8 cellular contexts compared by ENCODE assay signal in genomic region chr2:161416294-161416632, GRCh38. TPM values are rescaled to one million over a fixed set of nuclear protein-coding genes. Genes with fewer than 3 reads are reported as not detected.
DNase-seq lines count a peak whose midpoint lies in the region; ATAC-seq, FAIRE-seq and TF ChIP-seq lines count a peak whose summit lies in the region.

TBR1 (plus strand) TSS chr2:161416297; CDS start chr2:161416411, 114 bp downstream.

- H3K4me1 ChIP-seq in A549 = no peaks in the 10 kb centered on the region
- H3K4me1 ChIP-seq in keratinocyte (ENCODE audit: control insufficient read depth, extremely low read depth, insufficient read depth, low read length) = peaks cover 11% of the 10 kb centered on the region

- TF ChIP-seq CTCF in A549 (IDR thresholded peaks at IDR 0.05) (no peak), keratinocyte (optimal IDR thresholded peaks at IDR 0.05 in 1 of 3, IDR thresholded peaks at IDR 0.05 in 1 of 3, conservative IDR thresholded peaks at IDR 0.05 in 1 of 3; ENCODE audit: extremely low read depth in 1 of 3, insufficient read depth in 2 of 3, low read length in 3 of 3) (no peak)

- ATAC-seq in A549 = no peak
- no peak for ATAC-seq in esophagus mucosa

- H3K9me3 ChIP-seq in A549 = no peaks in the 10 kb centered on the region
- no peaks in the 10 kb centered on the region for H3K9me3 ChIP-seq in keratinocyte (ENCODE audit: control insufficient read depth, low read depth, low read length)

- H3K9me1 ChIP-seq in keratinocyte (ENCODE audit: control insufficient read depth, extremely low read depth, insufficient read depth, low read length) = no peaks in the 10 kb centered on the region

- H3K79me2 ChIP-seq in keratinocyte (ENCODE audit: control insufficient read depth, insufficient read depth, low read length) = no peaks in the 10 kb centered on the region

- H3K36me3 ChIP-seq in keratinocyte (ENCODE audit: control insufficient read depth in 2 of 2, extremely low read depth in 1 of 2, insufficient read depth in 2 of 2, low read length in 2 of 2) = no peaks in the 10 kb centered on the region

- no peak within 1 kb of the TSS for H3K27ac ChIP-seq in A549
- H3K27ac ChIP-seq in keratinocyte (ENCODE audit: control insufficient read depth, insufficient read depth, low read length) = no peak within 1 kb of the TSS

- no peak for TF ChIP-seq POLR2A in A549 (IDR thresholded peaks at IDR 0.05; ENCODE audit: low read length)

- peaks cover 69% of the 10 kb centered on the region for H3K27me3 Mint-ChIP-seq in activated T-helper 2 cell treated with anti-CD3 and anti-CD28 coated beads, Interferon-gamma antibody, Interleukin-2, Interleukin-4, amounts not matched to agents 10 μg/mL and 5 μg/mL and 100 μg/mL, durations not matched to agents 14 hours and 24 hours and 36 hours (ENCODE audit: low read depth)

- TF ChIP-seq EP300 in A549 (IDR thresholded peaks at IDR 0.05) = no peak

- TF ChIP-seq RAD21 in A549 (conservative IDR thresholded peaks at IDR 0.05 in 1 of 2, IDR thresholded peaks at IDR 0.05 in 1 of 2) = no peak

- 67% methylated on average over 7 of the region's 7 CpGs for WGBS in A549 (ENCODE audit: missing lambda C conversion rate)

- H3K27ac Mint-ChIP-seq in activated T-helper 2 cell treated with anti-CD3 and anti-CD28 coated beads, Interferon-gamma antibody, Interleukin-2, Interleukin-4, amounts not matched to agents 10 μg/mL and 5 μg/mL and 100 μg/mL, durations not matched to agents 14 hours and 24 hours and 36 hours = no peak within 1 kb of the TSS

- DNase-seq in A549 (ENCODE audit: low read depth in 1 of 2, low spot score in 1 of 2) (no peak), ELR (ENCODE audit: low read depth) (peak; percentile 25), keratinocyte (ENCODE audit: low read depth, low spot score) (no peak), SK-N-DZ (ENCODE audit: low spot score) (no peak), HUDEP-2 (lab: John Stamatoyannopoulos, UW; ENCODE audit: unreplicated experiment in 76 of 76) (no peak), medulla oblongata (ENCODE audit: extremely low spot score) (no peak)
- DNase-seq in activated T-helper 2 cell treated with anti-CD3 and anti-CD28 coated beads, Interferon-gamma antibody, Interleukin-2, Interleukin-4, amounts not matched to agents 10 μg/mL and 5 μg/mL and 100 μg/mL, durations not matched to agents 14 hours and 24 hours and 36 hours (ENCODE audit: low spot score) = no peak

- no peak within 1 kb of the TSS for H3K9ac ChIP-seq in keratinocyte (ENCODE audit: control insufficient read depth, extremely low read depth, insufficient read depth, low read length)

- H3K9me3 Mint-ChIP-seq in activated T-helper 2 cell treated with anti-CD3 and anti-CD28 coated beads, Interferon-gamma antibody, Interleukin-2, Interleukin-4, amounts not matched to agents 10 μg/mL and 5 μg/mL and 100 μg/mL, durations not matched to agents 14 hours and 24 hours and 36 hours = no peaks in the 10 kb centered on the region

- peaks cover 23% of the 10 kb centered on the region for H3K36me3 Mint-ChIP-seq in activated T-helper 2 cell treated with anti-CD3 and anti-CD28 coated beads, Interferon-gamma antibody, Interleukin-2, Interleukin-4, amounts not matched to agents 10 μg/mL and 5 μg/mL and 100 μg/mL, durations not matched to agents 14 hours and 24 hours and 36 hours (ENCODE audit: low read depth)

- intact Hi-C loops in activated T-helper 2 cell treated with anti-CD3 and anti-CD28 coated beads, Interferon-gamma antibody, Interleukin-2, Interleukin-4, amounts not matched to agents 10 μg/mL and 5 μg/mL and 100 μg/mL, durations not matched to agents 14 hours and 24 hours and 36 hours (cut with micrococcal nuclease) = loop anchor here (1.0 to 5.0 kb wide), 3 partner anchors 11 to 179 kb away; partner anchors contain the start of gene PSMD14

- FAIRE-seq in A549 (lab: Jason Lieb, UNC) (no peak), keratinocyte (lab: Jason Lieb, UNC) (no peak)

- dilution Hi-C loops in keratinocyte (cut with MboI; ENCODE audit: extremely low pct_ligation_motif_present, low sequenced_read_pairs) = no loop called here

- H3K27me3 ChIP-seq in keratinocyte (ENCODE audit: control insufficient read depth, extremely low read depth, insufficient read depth, low read length) = peaks cover 68% of the 10 kb centered on the region

- H3K4me3 Mint-ChIP-seq in activated T-helper 2 cell treated with anti-CD3 and anti-CD28 coated beads, Interferon-gamma antibody, Interleukin-2, Interleukin-4, amounts not matched to agents 10 μg/mL and 5 μg/mL and 100 μg/mL, durations not matched to agents 14 hours and 24 hours and 36 hours (ENCODE audit: low read depth) = peak within 1 kb of the TSS; percentile 77

- POLR2A ChIA-PET in A549 (lab: Yijun Ruan, JAX) = no interaction called here

- H3K4me1 Mint-ChIP-seq in activated T-helper 2 cell treated with anti-CD3 and anti-CD28 coated beads, Interferon-gamma antibody, Interleukin-2, Interleukin-4, amounts not matched to agents 10 μg/mL and 5 μg/mL and 100 μg/mL, durations not matched to agents 14 hours and 24 hours and 36 hours (ENCODE audit: low read depth) = peaks cover 52% of the 10 kb centered on the region

- CTCF ChIA-PET in A549 (lab: Yijun Ruan, JAX) = interaction anchor here (0.6 to 1.3 kb wide), 3 partner anchors 33 to 143 kb away, joined by 3 read pairs; no protein-coding TSS in a partner anchor

- H2AFZ ChIP-seq in keratinocyte (ENCODE audit: control insufficient read depth, low read length) = no peak within 1 kb of the TSS

- H4K20me1 ChIP-seq in keratinocyte (ENCODE audit: control insufficient read depth, extremely low read depth, insufficient read depth, low read length) = peaks cover 4% of the 10 kb centered on the region

- peak within 1 kb of the TSS; percentile 24 for H3K4me3 ChIP-seq in A549
- peak within 1 kb of the TSS in 1 of 3 experiments; percentile 55 for H3K4me3 ChIP-seq in keratinocyte (ENCODE audit: control insufficient read depth in 2 of 3, extremely low read depth in 1 of 3, insufficient read depth in 2 of 3, low read depth in 1 of 3, low read length in 3 of 3)

- H3K4me2 ChIP-seq in A549 (peak within 1 kb of the TSS; percentile 80), keratinocyte (ENCODE audit: control insufficient read depth, extremely low read depth, insufficient read depth, low read depth, low read length) (peak within 1 kb of the TSS; percentile 85)

TF ChIP-seq in A549, 52 proteins besides CTCF, POLR2A, EP300 and RAD21:
- TF ChIP-seq, protein P1, sequence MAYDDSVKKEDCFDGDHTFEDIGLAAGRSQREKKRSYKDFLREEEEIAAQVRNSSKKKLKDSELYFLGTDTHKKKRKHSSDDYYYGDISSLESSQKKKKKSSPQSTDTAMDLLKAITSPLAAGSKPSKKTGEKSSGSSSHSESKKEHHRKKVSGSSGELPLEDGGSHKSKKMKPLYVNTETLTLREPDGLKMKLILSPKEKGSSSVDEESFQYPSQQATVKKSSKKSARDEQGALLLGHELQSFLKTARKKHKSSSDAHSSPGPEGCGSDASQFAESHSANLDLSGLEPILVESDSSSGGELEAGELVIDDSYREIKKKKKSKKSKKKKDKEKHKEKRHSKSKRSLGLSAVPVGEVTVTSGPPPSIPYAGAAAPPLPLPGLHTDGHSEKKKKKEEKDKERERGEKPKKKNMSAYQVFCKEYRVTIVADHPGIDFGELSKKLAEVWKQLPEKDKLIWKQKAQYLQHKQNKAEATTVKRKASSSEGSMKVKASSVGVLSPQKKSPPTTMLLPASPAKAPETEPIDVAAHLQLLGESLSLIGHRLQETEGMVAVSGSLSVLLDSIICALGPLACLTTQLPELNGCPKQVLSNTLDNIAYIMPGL (CRISPR knock-in tag; IDR thresholded peaks at IDR 0.05; ENCODE audit: borderline replicate concordance) = no peak
- no peak for TF ChIP-seq GATA3 (IDR thresholded peaks at IDR 0.05; ENCODE audit: borderline replicate concordance)
- TF ChIP-seq CEBPB (IDR thresholded peaks at IDR 0.05) = no peak
- TF ChIP-seq SMC3 (IDR thresholded peaks at IDR 0.05) = no peak
- no peak for TF ChIP-seq CHD4 (IDR thresholded peaks at IDR 0.05; ENCODE audit: borderline replicate concordance)
- no peak for TF ChIP-seq JUN (IDR thresholded peaks at IDR 0.05)
- no peak for TF ChIP-seq HOXB5 (CRISPR knock-in tag; IDR thresholded peaks at IDR 0.05)
- TF ChIP-seq CBX8 (IDR thresholded peaks at IDR 0.05) = no peak
- TF ChIP-seq HOXB13 (CRISPR knock-in tag; IDR thresholded peaks at IDR 0.05; ENCODE audit: low read depth) = no peak

RNA-seq across cellular contexts. Expression of gene TBR1, which starts in this region (rescaled TPM):
- polyA plus RNA-seq in A549 (2011; rRNA removed) = 0.01 TPM in 1 of 2 replicates, not detected in the other
- under 0.01 TPM in 1 of 2 replicates, not detected in the other for polyA plus RNA-seq in A549 (2012; cell fraction: cytosol; rRNA removed)
- 0.10 and 0.17 TPM in 2 replicates for polyA plus RNA-seq in A549 (2012; cell fraction: nucleus; rRNA removed)
- polyA plus RNA-seq in A549 (2017; fragmentation: RNase III; extraction: RNeasy Plus Mini Kit Qiagen cat#74134 plus additional on column Dnase treatment) = 0.07 to 0.09 TPM (median 0.09 TPM) in 3 replicates
- polyA minus RNA-seq in A549 (2011; rRNA and poly(A)+ RNA removed) = 0.04 and 0.05 TPM in 2 replicates
- 0.02 TPM in 1 of 2 replicates, not detected in the other for total RNA-seq in activated T-helper 2 cell treated with anti-CD3 and anti-CD28 coated beads, Interferon-gamma antibody, Interleukin-2, Interleukin-4, amounts not matched to agents 10 μg/mL and 5 μg/mL and 100 μg/mL, durations not matched to agents 14 hours and 24 hours and 36 hours
- polyA plus RNA-seq in keratinocyte = 0.03 TPM in 1 of 3 replicates, not detected in the others
- polyA plus RNA-seq in keratinocyte (2011; ENCODE audit: low read depth) = not detected
- not detected in 2 replicates for polyA plus RNA-seq in keratinocyte (2011; cell fraction: cytosol; rRNA removed)
- 0.17 and 0.18 TPM in 2 replicates for polyA plus RNA-seq in keratinocyte (2011; cell fraction: nucleus; rRNA removed)
- polyA plus RNA-seq in keratinocyte (2012; ENCODE audit: low replicate concordance) = 0.06 TPM in 1 of 2 replicates, not detected in the other
- polyA minus RNA-seq in keratinocyte = 0.03 TPM in 2 of 3 replicates, not detected in the other
- polyA minus RNA-seq in keratinocyte (2011; cell fraction: cytosol; rRNA and poly(A)+ RNA removed) = not detected
- polyA minus RNA-seq in keratinocyte (2011; cell fraction: nucleus; rRNA and poly(A)+ RNA removed) = 0.21 and 0.54 TPM in 2 replicates
- polyA plus RNA-seq in SK-N-DZ (2014; cell fraction: cytosol; rRNA removed) = not detected in 2 replicates
- 0.13 TPM in 1 of 2 replicates, not detected in the other for polyA plus RNA-seq in SK-N-DZ (2014; cell fraction: nucleus; rRNA removed)
- not detected for total RNA-seq in esophagus mucosa
